23 cellular contexts compared by ENCODE assay signal in genomic region chr3:125967156-125967555, GRCh38. TPM values are rescaled to one million over a fixed set of nuclear protein-coding genes. Genes with fewer than 3 reads are reported as not detected.
DNase-seq lines count a peak whose midpoint lies in the region; ATAC-seq and TF ChIP-seq lines count a peak whose summit lies in the region.
"Had no signal": no experiment of that assay in that cellular context is flagged by ENCODE, and none has a peak within 500 bp of the region (broad histone marks: within the 10 kb centered on the region; RNA-seq: fewer than 3 reads in every experiment).

No MANE protein-coding gene starts in this region.

- peaks cover 31% of the 10 kb centered on the region for H3K27me3 ChIP-seq in H7 (ENCODE audit: control insufficient read depth, insufficient read depth, low read length)

- ATAC-seq in GM18498 (IDR thresholded peaks at IDR 0.05; ENCODE audit: unreplicated experiment) (no peak), GM21526 (IDR thresholded peaks at IDR 0.05; ENCODE audit: low FRiP score, unreplicated experiment) (no peak)
- ATAC-seq: activated CD8-positive, alpha-beta memory T cell treated with anti-CD3 and anti-CD28 coated beads, Interleukin-2, amount 10 ng/mL, durations not matched to agents 7 days and 5 days; HCT116; sciatic nerve; stimulated activated effector memory CD8-positive, alpha-beta T cell treated with anti-CD3 and anti-CD28 coated beads, Interleukin-12 subunit alpha, Interleukin-12 subunit beta, amount 100 ng/mL, for 72 hours; WTC11 had no signal

- no peak overlapping the region for H3K4me3 ChIP-seq in H7 (ENCODE audit: insufficient read depth, low read depth, low read length)
- H3K4me3 ChIP-seq: dorsolateral prefrontal cortex, neural progenitor cell had no signal

- DNase-seq in DMS53 (lab: John Stamatoyannopoulos, UW) (peak; percentile 86), NCI-H1105 treated with DMSO at 0.1 percent for 48 hours (lab: John Stamatoyannopoulos, UW) (peak; percentile 74), NCI-H345 (lab: John Stamatoyannopoulos, UW) (peak; percentile 61), H7 (no peak)
- DNase-seq: activated CD4-positive, alpha-beta T cell treated with anti-CD3 and anti-CD28 coated beads, Interleukin-2, amount 10 ng/mL, durations not matched to agents 7 days and 5 days; activated CD8-positive, alpha-beta memory T cell treated with anti-CD3 and anti-CD28 coated beads, Interleukin-2, amount 10 ng/mL, durations not matched to agents 7 days and 5 days; activated T-cell treated with anti-CD3 and anti-CD28 coated beads, Interleukin-2, amount 50 U/mL, for 48 hours; cerebellar nuclear complex; dorsolateral prefrontal cortex; SHP77; stimulated activated CD4-positive, alpha-beta T cell treated with anti-CD3 and anti-CD28 coated beads, Interleukin-4, amount 100 ng/mL, for 24 hours had no signal

- H3K27ac ChIP-seq in VCaP = peak overlapping the region; percentile 97
- H3K27ac ChIP-seq: dorsolateral prefrontal cortex, neural progenitor cell had no signal

- TF ChIP-seq CTCF in VCaP (conservative IDR thresholded peaks at IDR 0.05) = no peak

- no peaks in the 10 kb centered on the region for H3K36me3 ChIP-seq in H7 (replicated peaks; ENCODE audit: control insufficient read depth, insufficient read depth, low read length)
- H3K36me3 ChIP-seq: neural progenitor cell had no signal

RNA-seq across cellular contexts. Expression of gene ROPN1B, which starts 1.8 kb away (rescaled TPM):
- 0.41 TPM in 1 of 2 replicates, not detected in the other for total RNA-seq in H7 (2014; rRNA removed; shearing (Covaris generic))
- total RNA-seq: activated CD4-positive, alpha-beta T cell treated with anti-CD3 and anti-CD28 coated beads, Interleukin-2, amount 10 ng/mL, durations not matched to agents 7 days and 5 days; activated CD8-positive, alpha-beta memory T cell treated with anti-CD3 and anti-CD28 coated beads, Interleukin-2, amount 10 ng/mL, durations not matched to agents 7 days and 5 days; fibroblast of lung; LHCN-M2; progenitor cell of endocrine pancreas; subcutaneous adipose tissue had no signal
